In genomic region chr1:54811739-54812655, GRCh38 we compare ENCODE assay signal across 17 cellular contexts. TPM values are rescaled to one million over a fixed set of nuclear protein-coding genes. Genes with fewer than 3 reads are reported as not detected.
"Had no signal": no experiment of that assay in that cellular context is flagged by ENCODE, and none has a peak within 500 bp of the region (broad histone marks: within the 10 kb centered on the region; RNA-seq: fewer than 3 reads in every experiment).

No MANE protein-coding gene starts in this region.

- H3K9me3 Mint-ChIP-seq: activated CD4-positive, alpha-beta T cell treated with anti-CD3 and anti-CD28 coated beads, Interleukin-2, amount 10 ng/mL, durations not matched to agents 7 days and 5 days; activated T-helper 1 cell treated with anti-CD3 and anti-CD28 coated beads, Interleukin-12 subunit alpha, Interleukin-12 subunit beta, Interleukin-2, Interleukin-4 antibody, amounts not matched to agents 30 ng/mL and 10 ng/mL and 1 ng/mL, durations not matched to agents 14 hours and 24 hours and 36 hours; naive thymus-derived CD8-positive, alpha-beta T cell; T-cell; WTC11 had no signal

- H3K27ac Mint-ChIP-seq: activated T-helper 1 cell treated with anti-CD3 and anti-CD28 coated beads, Interleukin-12 subunit alpha, Interleukin-12 subunit beta, Interleukin-2, Interleukin-4 antibody, amounts not matched to agents 30 ng/mL and 10 ng/mL and 1 ng/mL, durations not matched to agents 14 hours and 24 hours and 36 hours; T-cell; WTC11 had no signal

- H3K9me3 ChIP-seq: adrenal gland, mucosa of descending colon, thoracic aorta had no signal

- DNase-seq: activated CD4-positive, alpha-beta T cell treated with anti-CD3 and anti-CD28 coated beads, Interleukin-2, amount 10 ng/mL, durations not matched to agents 7 days and 5 days; activated naive CD4-positive, alpha-beta T cell treated with anti-CD3 and anti-CD28 coated beads, Interleukin-2, amount 50 U/mL, for 16 hours; caudate nucleus; glutamatergic neuron; mammary epithelial cell; mucosa of descending colon; nucleus accumbens; stimulated activated CD4-positive, alpha-beta T cell treated with anti-CD3 and anti-CD28 coated beads, Interleukin-12 subunit alpha, Interleukin-12 subunit beta, amount 100 ng/mL, for 4 hours; stimulated activated naive CD4-positive, alpha-beta T cell had no signal

- H3K27me3 ChIP-seq: adrenal gland had no signal

- H3K4me1 ChIP-seq: adrenal gland had no signal

- H3K27me3 Mint-ChIP-seq: activated CD4-positive, alpha-beta T cell treated with anti-CD3 and anti-CD28 coated beads, Interleukin-2, amount 10 ng/mL, durations not matched to agents 7 days and 5 days; naive thymus-derived CD8-positive, alpha-beta T cell; T-cell had no signal

- H3K36me3 Mint-ChIP-seq: naive thymus-derived CD8-positive, alpha-beta T cell; T-cell; WTC11 had no signal

- H3K4me3 Mint-ChIP-seq: activated CD4-positive, alpha-beta T cell treated with anti-CD3 and anti-CD28 coated beads, Interleukin-2, amount 10 ng/mL, durations not matched to agents 7 days and 5 days; activated T-helper 1 cell treated with anti-CD3 and anti-CD28 coated beads, Interleukin-12 subunit alpha, Interleukin-12 subunit beta, Interleukin-2, Interleukin-4 antibody, amounts not matched to agents 30 ng/mL and 10 ng/mL and 1 ng/mL, durations not matched to agents 14 hours and 24 hours and 36 hours; naive thymus-derived CD8-positive, alpha-beta T cell; T-cell; WTC11 had no signal

- H3K27ac ChIP-seq: adrenal gland, SK-N-MC, thoracic aorta had no signal

RNA-seq across cellular contexts. Expression of gene TTC22, which starts 10.9 kb away (rescaled TPM):
- total RNA-seq: pulmonary artery endothelial cell had no signal
